24 cellular contexts compared by ENCODE assay signal in genomic region chrX:19697416-19697815, GRCh38.
DNase-seq lines count a peak whose midpoint lies in the region; FAIRE-seq and TF ChIP-seq lines count a peak whose summit lies in the region.
"Had no signal": no experiment of that assay in that cellular context is flagged by ENCODE, and none has a peak within 500 bp of the region (broad histone marks: within the 10 kb centered on the region; RNA-seq: fewer than 3 reads in every experiment).

No MANE protein-coding gene starts in this region.

- no peak overlapping the region for H2BK12ac ChIP-seq in mesenchymal stem cell (ENCODE audit: low read length in 2 of 2)

- peaks cover 8% of the 10 kb centered on the region for H3K36me3 Mint-ChIP-seq in astrocyte (ENCODE audit: low read depth, unreplicated experiment)
- H3K36me3 Mint-ChIP-seq: neural progenitor cell had no signal

- H3K4me3 Mint-ChIP-seq in astrocyte (ENCODE audit: unreplicated experiment), result no peak overlapping the region
- H3K4me3 Mint-ChIP-seq: activated CD4-positive, alpha-beta memory T cell treated with anti-CD3 and anti-CD28 coated beads, Interleukin-2, amount 10 ng/mL, durations not matched to agents 7 days and 5 days; neural progenitor cell had no signal

- in situ Hi-C loops in Caki2 (cut with HindIII; ENCODE audit: low pct_unique_long_range_greater_than_20kb, low sequenced_read_pairs), result no loop called here

- WGBS in mesenchymal stem cell, result no CpG with 5 or more reads among the region's 2 CpGs

- H3K9me3 ChIP-seq in astrocyte (ENCODE audit: insufficient read depth, low read depth, low read length) (no peaks in the 10 kb centered on the region), mesenchymal stem cell (ENCODE audit: control insufficient read depth, low read length) (no peaks in the 10 kb centered on the region)

- DNase-seq in Caki2 (ENCODE audit: low read depth) (peak; percentile 8), HPDE6-E6E7 (ENCODE audit: extremely low spot score) (peak; percentile 28), astrocyte (ENCODE audit: low read depth) (no peak), mesenchymal stem cell (peak; percentile 55), iPS-NIHi7 (ENCODE audit: extremely low spot score) (no peak), A172 (ENCODE audit: low spot score) (no peak), occipital lobe (lab: John Stamatoyannopoulos, UW) (no peak), putamen (ENCODE audit: low spot score) (no peak)
- DNase-seq: activated CD4-positive, alpha-beta memory T cell treated with anti-CD3 and anti-CD28 coated beads, Interleukin-2, amount 10 ng/mL, durations not matched to agents 7 days and 5 days; activated naive CD4-positive, alpha-beta T cell treated with Interleukin-2 at 50 U/mL for 16 hours; amygdala; central memory CD4-positive, alpha-beta T cell; DND-41; dorsolateral prefrontal cortex; foreskin keratinocyte; GOT3; hippocampal formation; NCI-H1417 treated with DMSO at 0.1 percent for 48 hours; NCI-H2107; NCI-H524 treated with DMSO at 0.1 percent for 48 hours; stimulated activated CD4-positive, alpha-beta T cell treated with anti-CD3 and anti-CD28 coated beads, Interleukin-4, amount 100 ng/mL, for 24 hours; stimulated activated naive CD4-positive, alpha-beta T cell treated with Interleukin-2 at 50 U/mL for 16 hours had no signal

- no peak overlapping the region for H4K8ac ChIP-seq in mesenchymal stem cell (ENCODE audit: low read length)

- no peak overlapping the region for H3K18ac ChIP-seq in mesenchymal stem cell (ENCODE audit: low read depth in 1 of 2, low read length in 2 of 2)

- H3K27me3 Mint-ChIP-seq in astrocyte (ENCODE audit: low read depth, unreplicated experiment), result no peaks in the 10 kb centered on the region
- H3K27me3 Mint-ChIP-seq: activated CD4-positive, alpha-beta memory T cell treated with anti-CD3 and anti-CD28 coated beads, Interleukin-2, amount 10 ng/mL, durations not matched to agents 7 days and 5 days had no signal

- H3K36me3 ChIP-seq in astrocyte (ENCODE audit: insufficient read depth, low read length) (no peaks in the 10 kb centered on the region), mesenchymal stem cell (ENCODE audit: control insufficient read depth in 1 of 2, insufficient read depth in 2 of 2, low read depth in 1 of 2, low read length in 2 of 2) (peaks cover 0 to 5% of the 10 kb centered on the region in 2 experiments)
- H3K36me3 ChIP-seq: neural progenitor cell had no signal

- H3K4me2 ChIP-seq in astrocyte (ENCODE audit: low read length), result peak overlapping the region; percentile 55
- no peak overlapping the region for H3K4me2 ChIP-seq in mesenchymal stem cell (ENCODE audit: low read length, poor library complexity, severe bottlenecking)
- H3K4me2 ChIP-seq: neural progenitor cell had no signal

- no peak overlapping the region for H4K91ac ChIP-seq in mesenchymal stem cell (ENCODE audit: low read length)

- no peak overlapping the region for H2BK15ac ChIP-seq in mesenchymal stem cell (ENCODE audit: low read depth, poor library complexity, severe bottlenecking)

- no peaks in the 10 kb centered on the region for H3K79me1 ChIP-seq in mesenchymal stem cell (replicated peaks; ENCODE audit: low read length, poor library complexity, severe bottlenecking)

- no peaks in the 10 kb centered on the region for H3K79me2 ChIP-seq in astrocyte (ENCODE audit: insufficient read depth, low read length)

- no peaks in the 10 kb centered on the region for H4K20me1 ChIP-seq in astrocyte (ENCODE audit: insufficient read depth, low read length)

- H3K4me3 ChIP-seq in astrocyte (ENCODE audit: insufficient read depth, low read depth, low read length), result no peak overlapping the region
- H3K4me3 ChIP-seq in mesenchymal stem cell (ENCODE audit: insufficient read depth in 1 of 2, low read depth in 1 of 2, low read length in 2 of 2), result no peak overlapping the region
- H3K4me3 ChIP-seq: dorsolateral prefrontal cortex, neural progenitor cell had no signal

- no peak overlapping the region for H3K23ac ChIP-seq in mesenchymal stem cell (ENCODE audit: low read length in 2 of 2)

- no peak overlapping the region for H2AK5ac ChIP-seq in mesenchymal stem cell (ENCODE audit: low read length, severe bottlenecking)

- no peak overlapping the region for H3K14ac ChIP-seq in mesenchymal stem cell (ENCODE audit: low read length in 2 of 2)

- no peak overlapping the region for H2BK5ac ChIP-seq in mesenchymal stem cell (ENCODE audit: low read depth, low read length, poor library complexity, severe bottlenecking)

- H3K9ac ChIP-seq in astrocyte (ENCODE audit: low read length) (peak overlapping the region; percentile 27), mesenchymal stem cell (ENCODE audit: low read length) (no peak overlapping the region)
- H3K9ac ChIP-seq: neural progenitor cell had no signal

- no peak overlapping the region for H2AFZ ChIP-seq in astrocyte (ENCODE audit: low read depth, low read length)
- H2AFZ ChIP-seq in mesenchymal stem cell (ENCODE audit: low read depth, low read length), result no peak overlapping the region
- H2AFZ ChIP-seq: neural progenitor cell had no signal

- H3K27ac Mint-ChIP-seq in astrocyte (ENCODE audit: unreplicated experiment), result no peak overlapping the region
- H3K27ac Mint-ChIP-seq: activated CD4-positive, alpha-beta memory T cell treated with anti-CD3 and anti-CD28 coated beads, Interleukin-2, amount 10 ng/mL, durations not matched to agents 7 days and 5 days; neural progenitor cell had no signal

- H3K27ac ChIP-seq in astrocyte (ENCODE audit: low read depth, low read length), result peak overlapping the region; percentile 63
- no peak overlapping the region for H3K27ac ChIP-seq in mesenchymal stem cell (ENCODE audit: low read length, poor library complexity, severe bottlenecking)
- H3K27ac ChIP-seq: foreskin keratinocyte, neural progenitor cell had no signal

- FAIRE-seq in astrocyte (lab: Jason Lieb, UNC), result no peak
- FAIRE-seq: islet of Langerhans had no signal

- H3K9me3 Mint-ChIP-seq in astrocyte (ENCODE audit: unreplicated experiment), result no peaks in the 10 kb centered on the region
- H3K9me3 Mint-ChIP-seq: activated CD4-positive, alpha-beta memory T cell treated with anti-CD3 and anti-CD28 coated beads, Interleukin-2, amount 10 ng/mL, durations not matched to agents 7 days and 5 days had no signal

- H3K4me1 Mint-ChIP-seq in astrocyte (ENCODE audit: low read depth, unreplicated experiment), result peaks cover 5% of the 10 kb centered on the region
- H3K4me1 Mint-ChIP-seq: neural progenitor cell had no signal

- no peak overlapping the region for H3K4ac ChIP-seq in mesenchymal stem cell (ENCODE audit: low read depth in 1 of 2, low read length in 2 of 2)

- H2BK120ac ChIP-seq in mesenchymal stem cell (ENCODE audit: low read depth, low read length), result no peak overlapping the region

- H3K27me3 ChIP-seq in astrocyte (ENCODE audit: insufficient read depth, low read length) (no peaks in the 10 kb centered on the region), mesenchymal stem cell (ENCODE audit: control insufficient read depth in 1 of 2, insufficient read depth in 1 of 2, low read length in 2 of 2) (no peaks in the 10 kb centered on the region)
- H3K27me3 ChIP-seq: foreskin keratinocyte, neural progenitor cell had no signal

- H3K4me1 ChIP-seq in astrocyte (ENCODE audit: insufficient read depth, low read length) (peaks cover 10% of the 10 kb centered on the region), mesenchymal stem cell (ENCODE audit: control insufficient read depth, insufficient read depth, low read depth, low read length) (no peaks in the 10 kb centered on the region)
- H3K4me1 ChIP-seq: foreskin keratinocyte, neural progenitor cell had no signal

- TF ChIP-seq CTCF in astrocyte (IDR thresholded peaks at IDR 0.05; ENCODE audit: insufficient read depth, low read depth, low read length), result no peak

Comparison
In these comparisons a context has a peak if more than half of its experiments do, and no peak if none do; other contexts are left out.
1. DNase-seq: peak in Caki2 (single experiment), HPDE6-E6E7 (single experiment) and mesenchymal stem cell (single experiment); none in astrocyte (single experiment), iPS-NIHi7 (single experiment), A172 (single experiment), occipital lobe (single experiment) and putamen (single experiment).